Comparison of ENCODE assay signal across 26 cellular contexts in the genomic region with DNA sequence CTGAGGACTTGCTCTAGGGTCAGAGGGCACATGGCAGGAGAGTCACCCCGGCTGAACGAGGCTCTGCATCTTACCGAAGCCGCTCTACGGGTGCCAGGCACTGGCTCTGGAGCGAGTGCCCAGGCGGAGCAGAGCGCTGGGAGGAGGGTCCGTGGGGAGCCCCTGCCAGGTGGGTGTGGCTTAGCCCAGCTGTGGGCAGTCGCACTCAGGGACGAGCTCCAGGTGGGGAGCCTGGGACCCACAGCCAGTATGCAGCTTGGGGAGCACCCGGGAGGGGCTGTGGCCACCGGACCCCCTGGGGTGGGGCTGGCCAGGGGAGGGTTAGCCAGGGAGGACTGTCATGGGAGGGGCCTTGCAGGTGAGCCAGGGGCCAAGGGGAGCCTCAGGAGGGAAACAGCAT. TPM values are rescaled to one million over a fixed set of nuclear protein-coding genes. Genes with fewer than 3 reads are reported as not detected.
DNase-seq lines count a peak whose midpoint lies in the region; ATAC-seq, FAIRE-seq and TF ChIP-seq lines count a peak whose summit lies in the region.
"Had no signal": no experiment of that assay in that cellular context is flagged by ENCODE, and none has a peak within 500 bp of the region (broad histone marks: within the 10 kb centered on the region; RNA-seq: fewer than 3 reads in every experiment).

No MANE protein-coding gene starts in this region.

- H3K14ac ChIP-seq in mesenchymal stem cell (ENCODE audit: low read length in 2 of 2) = no peak overlapping the region

- H2AK5ac ChIP-seq in mesenchymal stem cell (ENCODE audit: low read length, severe bottlenecking) = peak overlapping the region; percentile 43

- POLR2A ChIA-PET in A673 (lab: Charles Lee; ENCODE audit: low non-redundant PET) = no interaction called here

- H2BK12ac ChIP-seq in mesenchymal stem cell (ENCODE audit: low read length in 2 of 2) = no peak overlapping the region

- no peaks in the 10 kb centered on the region for H3K9me3 Mint-ChIP-seq in astrocyte (ENCODE audit: unreplicated experiment)
- no peaks in the 10 kb centered on the region for H3K9me3 Mint-ChIP-seq in effector memory CD8-positive, alpha-beta T cell
- H3K9me3 Mint-ChIP-seq: activated T-cell treated with anti-CD3 and anti-CD28 coated beads, Interleukin-2, amount 50 U/mL, for 24 hours had no signal

- no peak overlapping the region for H4K8ac ChIP-seq in mesenchymal stem cell (ENCODE audit: low read length)

- H2AFZ ChIP-seq in astrocyte (ENCODE audit: low read depth, low read length) (no peak overlapping the region), mesenchymal stem cell (ENCODE audit: low read depth, low read length) (no peak overlapping the region)

- no peak overlapping the region for H3K23ac ChIP-seq in mesenchymal stem cell (ENCODE audit: low read length in 2 of 2)

- no peak overlapping the region for H2BK15ac ChIP-seq in mesenchymal stem cell (ENCODE audit: low read depth, poor library complexity, severe bottlenecking)

- peaks cover 73% of the 10 kb centered on the region for H3K4me1 ChIP-seq in A673 (ENCODE audit: insufficient read depth, low read length, poor library complexity, severe bottlenecking)
- H3K4me1 ChIP-seq in astrocyte (ENCODE audit: insufficient read depth, low read length) = peaks cover 40% of the 10 kb centered on the region
- H3K4me1 ChIP-seq in mesenchymal stem cell (ENCODE audit: control insufficient read depth, insufficient read depth, low read depth, low read length) = peaks cover 76% of the 10 kb centered on the region

- peak overlapping the region; percentile 95 for H3K4me2 ChIP-seq in astrocyte (ENCODE audit: low read length)
- H3K4me2 ChIP-seq in mesenchymal stem cell (ENCODE audit: low read length, poor library complexity, severe bottlenecking) = no peak overlapping the region

- H3K4me3 Mint-ChIP-seq in astrocyte (ENCODE audit: unreplicated experiment) = peak overlapping the region; percentile 82
- no peak overlapping the region for H3K4me3 Mint-ChIP-seq in effector memory CD8-positive, alpha-beta T cell
- H3K4me3 Mint-ChIP-seq: activated T-cell treated with anti-CD3 and anti-CD28 coated beads, Interleukin-2, amount 50 U/mL, for 24 hours had no signal

- H3K4me3 ChIP-seq in A673 (ENCODE audit: low read depth, low read length, poor library complexity, severe bottlenecking) (no peak overlapping the region), astrocyte (ENCODE audit: insufficient read depth, low read depth, low read length) (no peak overlapping the region), mesenchymal stem cell (ENCODE audit: insufficient read depth in 1 of 2, low read depth in 1 of 2, low read length in 2 of 2) (no peak overlapping the region)

- H3K36me3 ChIP-seq in A673 (ENCODE audit: insufficient read depth, low read length, poor library complexity, severe bottlenecking) (peaks cover 7% of the 10 kb centered on the region), astrocyte (ENCODE audit: insufficient read depth, low read length) (no peaks in the 10 kb centered on the region), mesenchymal stem cell (ENCODE audit: control insufficient read depth in 1 of 2, insufficient read depth in 2 of 2, low read depth in 1 of 2, low read length in 2 of 2) (peaks cover 0 to 66% of the 10 kb centered on the region in 2 experiments)
- H3K36me3 ChIP-seq: suprapubic skin had no signal

- no peak for FAIRE-seq in astrocyte (lab: Jason Lieb, UNC)
- FAIRE-seq: endometrium had no signal

- ATAC-seq in HG03159 (IDR thresholded peaks at IDR 0.05; ENCODE audit: unreplicated experiment) = no peak
- no peak for ATAC-seq in GM19463 (IDR thresholded peaks at IDR 0.05; ENCODE audit: unreplicated experiment)
- no peak for ATAC-seq in effector memory CD8-positive, alpha-beta T cell (replicated peaks)
- ATAC-seq in HG03342 (IDR thresholded peaks at IDR 0.05; ENCODE audit: unreplicated experiment) = no peak
- ATAC-seq: sciatic nerve had no signal

- H3K27me3 Mint-ChIP-seq in astrocyte (ENCODE audit: low read depth, unreplicated experiment) = no peaks in the 10 kb centered on the region
- peaks cover 4 to 17% of the 10 kb centered on the region in 2 donors for H3K27me3 Mint-ChIP-seq in effector memory CD8-positive, alpha-beta T cell

- DNase-seq in A673 (ENCODE audit: low spot score) (no peak), HT-29 (ENCODE audit: low spot score) (peak; percentile 80), astrocyte (ENCODE audit: low read depth) (no peak), mesenchymal stem cell (no peak)
- DNase-seq in effector memory CD8-positive, alpha-beta T cell = no peak
- DNase-seq: ACHN; activated CD4-positive, CD25-positive, alpha-beta regulatory T cell treated with anti-CD3 and anti-CD28 coated beads, Interleukin-2, amount 50 U/mL, for 72 hours; activated naive CD4-positive, alpha-beta T cell treated with Interleukin-2 at 50 U/mL for 16 hours; activated T-cell treated with anti-CD3 and anti-CD28 coated beads, Interleukin-2, amount 50 U/mL, for 24 hours; aorta; GDM1; NCI-H1105; NCI-H2081 treated with DMSO at 0.1 percent for 48 hours; NCI-H446 treated with DMSO at 0.1 percent for 48 hours; NK-92 treated with Interleukin-12 subunit alpha and Interleukin-12 subunit beta, amount 100 ng/mL, for 24 hours; stimulated activated CD4-positive, alpha-beta T cell treated with anti-CD3 and anti-CD28 coated beads, Interleukin-15, amount 100 ng/mL, for 24 hours; SW 1271 had no signal

- no peak overlapping the region for H2BK120ac ChIP-seq in mesenchymal stem cell (ENCODE audit: low read depth, low read length)

- H3K27ac ChIP-seq in A673 (ENCODE audit: low read depth, low read length, poor library complexity, severe bottlenecking) (peak overlapping the region; percentile 37), astrocyte (ENCODE audit: low read depth, low read length) (no peak overlapping the region), mesenchymal stem cell (ENCODE audit: low read length, poor library complexity, severe bottlenecking) (no peak overlapping the region)
- H3K27ac ChIP-seq: suprapubic skin had no signal

- peaks cover 5% of the 10 kb centered on the region for H3K36me3 Mint-ChIP-seq in astrocyte (ENCODE audit: low read depth, unreplicated experiment)
- H3K36me3 Mint-ChIP-seq in effector memory CD8-positive, alpha-beta T cell (ENCODE audit: insufficient read depth) = peaks cover 3% of the 10 kb centered on the region
- H3K36me3 Mint-ChIP-seq: CD14-positive monocyte had no signal

- no peak overlapping the region for H3K4ac ChIP-seq in mesenchymal stem cell (ENCODE audit: low read depth in 1 of 2, low read length in 2 of 2)

- H3K9ac ChIP-seq in astrocyte (ENCODE audit: low read length) (no peak overlapping the region), mesenchymal stem cell (ENCODE audit: low read length) (no peak overlapping the region)

- no peak overlapping the region for H3K18ac ChIP-seq in mesenchymal stem cell (ENCODE audit: low read depth in 1 of 2, low read length in 2 of 2)

- peaks cover 58% of the 10 kb centered on the region for H4K20me1 ChIP-seq in astrocyte (ENCODE audit: insufficient read depth, low read length)

- peaks cover 22% of the 10 kb centered on the region for H3K4me1 Mint-ChIP-seq in astrocyte (ENCODE audit: low read depth, unreplicated experiment)
- H3K4me1 Mint-ChIP-seq in effector memory CD8-positive, alpha-beta T cell (ENCODE audit: low read depth in 2 of 2) = no peaks in the 10 kb centered on the region

- CTCF ChIA-PET in A673 (lab: Charles Lee) = no interaction called here

- peaks cover 18% of the 10 kb centered on the region for H3K79me1 ChIP-seq in mesenchymal stem cell (replicated peaks; ENCODE audit: low read length, poor library complexity, severe bottlenecking)

- no TSS peak for BruUV-seq in A673 (replicated peaks; lab: Mats Ljungman, UMichigan)

- H3K9me3 ChIP-seq in A673 (ENCODE audit: low read depth, low read length, poor library complexity, severe bottlenecking) = no peaks in the 10 kb centered on the region
- H3K9me3 ChIP-seq in astrocyte (ENCODE audit: insufficient read depth, low read depth, low read length) = no peaks in the 10 kb centered on the region
- H3K9me3 ChIP-seq in mesenchymal stem cell (ENCODE audit: control insufficient read depth, low read length) = no peaks in the 10 kb centered on the region
- H3K9me3 ChIP-seq: suprapubic skin had no signal

- WGBS in mesenchymal stem cell = 85% methylated on average over 13 of the region's 13 CpGs

- TF ChIP-seq CTCF in A673 (conservative IDR thresholded peaks at IDR 0.05; ENCODE audit: low read depth, low read length) (no peak), astrocyte (IDR thresholded peaks at IDR 0.05; ENCODE audit: insufficient read depth, low read depth, low read length) (no peak)

- H3K27me3 ChIP-seq in A673 (replicated peaks; ENCODE audit: insufficient read depth, low read depth, low read length, poor library complexity) = no peaks in the 10 kb centered on the region
- H3K27me3 ChIP-seq in astrocyte (ENCODE audit: insufficient read depth, low read length) = no peaks in the 10 kb centered on the region
- peaks cover 0 to 35% of the 10 kb centered on the region in 2 experiments for H3K27me3 ChIP-seq in mesenchymal stem cell (ENCODE audit: control insufficient read depth in 1 of 2, insufficient read depth in 1 of 2, low read length in 2 of 2)
- H3K27me3 ChIP-seq: suprapubic skin had no signal

- H2BK5ac ChIP-seq in mesenchymal stem cell (ENCODE audit: low read depth, low read length, poor library complexity, severe bottlenecking) = peak overlapping the region; percentile 12

- intact Hi-C loops in A673 (cut with micrococcal nuclease; ENCODE audit: unreplicated experiment) = loop anchor here (10.0 kb wide), 1 partner anchor 281 kb away; a partner anchor contains a TSS

- H3K79me2 ChIP-seq in astrocyte (ENCODE audit: insufficient read depth, low read length) = peaks cover 71% of the 10 kb centered on the region

- no peak overlapping the region for H3K27ac Mint-ChIP-seq in astrocyte (ENCODE audit: unreplicated experiment)
- no peak overlapping the region for H3K27ac Mint-ChIP-seq in effector memory CD8-positive, alpha-beta T cell
- H3K27ac Mint-ChIP-seq: activated T-cell treated with anti-CD3 and anti-CD28 coated beads, Interleukin-2, amount 50 U/mL, for 24 hours had no signal

- H4K91ac ChIP-seq in mesenchymal stem cell (ENCODE audit: low read length) = no peak overlapping the region

RNA-seq across cellular contexts. Expression of a gene that starts 3.8 kb away (rescaled TPM):
- total RNA-seq in A673 (2021) (151 and 164 TPM in 2 replicates), astrocyte (589 and 603 TPM in 2 replicates)
- 683 and 894 TPM in 2 replicates for total RNA-seq in HT-29 (2014; rRNA removed; shearing (Covaris generic))
- polyA plus RNA-seq in mesenchymal stem cell (2013, experiment 1 of 2) = 64.9 TPM
- 62.3 TPM for polyA plus RNA-seq in mesenchymal stem cell (2013, experiment 2 of 2)

RNA-seq across cellular contexts. Expression of a gene that starts 10.4 kb away (rescaled TPM):
- total RNA-seq in A673 (2021) = 45.3 and 55.6 TPM in 2 replicates
- 706 and 895 TPM in 2 replicates for total RNA-seq in HT-29 (2014; rRNA removed; shearing (Covaris generic))
- total RNA-seq in astrocyte = 1,830 and 1,896 TPM in 2 replicates
- 70.3 TPM for polyA plus RNA-seq in mesenchymal stem cell (2013, experiment 1 of 2)
- polyA plus RNA-seq in mesenchymal stem cell (2013, experiment 2 of 2) = 75.0 TPM

RNA-seq across cellular contexts. Expression of a gene that starts 23.8 kb away (rescaled TPM):
- total RNA-seq in A673 (2021) = 18.5 and 20.8 TPM in 2 replicates
- 110 and 139 TPM in 2 replicates for total RNA-seq in HT-29 (2014; rRNA removed; shearing (Covaris generic))
- 149 and 169 TPM in 2 replicates for total RNA-seq in astrocyte
- polyA plus RNA-seq in mesenchymal stem cell (2013, experiment 1 of 2) = 28.5 TPM
- 25.8 TPM for polyA plus RNA-seq in mesenchymal stem cell (2013, experiment 2 of 2)

RNA-seq across cellular contexts. Expression of a gene that starts 41.8 kb away (rescaled TPM):
- total RNA-seq in A673 (2021) = 0.28 TPM in 1 of 2 replicates, not detected in the other
- 0.03 TPM in 1 of 2 replicates, not detected in the other for total RNA-seq in HT-29 (2014; rRNA removed; shearing (Covaris generic))
- total RNA-seq in astrocyte = 0.20 TPM in 1 of 2 replicates, not detected in the other
- polyA plus RNA-seq in mesenchymal stem cell (2013, experiment 1 of 2) = not detected
- polyA plus RNA-seq in mesenchymal stem cell (2013, experiment 2 of 2) = not detected
- total RNA-seq: osteocyte, sciatic nerve had no signal
- polyA plus RNA-seq: CD14-positive monocyte had no signal

RNA-seq across cellular contexts. Expression of a gene that starts 50.4 kb away (rescaled TPM):
- total RNA-seq in A673 (2021) (not detected in 2 replicates), astrocyte (0.18 and 0.38 TPM in 2 replicates)
- 16.2 and 16.5 TPM in 2 replicates for total RNA-seq in HT-29 (2014; rRNA removed; shearing (Covaris generic))
- polyA plus RNA-seq in mesenchymal stem cell (2013, experiment 1 of 2) = not detected
- polyA plus RNA-seq in mesenchymal stem cell (2013, experiment 2 of 2) = not detected
- total RNA-seq: aorta, chondrocyte, osteocyte, sciatic nerve had no signal
- polyA plus RNA-seq: aorta, CD14-positive monocyte had no signal

Comparison
In these comparisons a context has a peak if more than half of its experiments do, and no peak if none do; other contexts are left out.
1. RNA of a gene that starts 10.4 kb away (total RNA-seq): 1,830 to 1,896 TPM in astrocyte and 706 to 895 TPM in HT-29; 45.3 to 55.6 TPM in A673; every median in the first group is over 10 times any median in the second.